In genomic region chr1:205983925-205984725, GRCh38 we compare ENCODE assay signal across 8 cellular contexts. TPM values are rescaled to one million over a fixed set of nuclear protein-coding genes. Genes with fewer than 3 reads are reported as not detected.
DNase-seq lines count a peak whose midpoint lies in the region; ATAC-seq and TF ChIP-seq lines count a peak whose summit lies in the region.

No MANE protein-coding gene starts in this region.

- DNase-seq in Calu3 (peak; percentile 85), H4 (ENCODE audit: low spot score) (peak; percentile 30), OCI-M1 (lab: John Stamatoyannopoulos, UW) (peak; percentile 75), cerebellum (ENCODE audit: low spot score) (peak; percentile 15), left colon (peak; percentile 50 to 64), superior temporal gyrus (ENCODE audit: extremely low spot score) (peak; percentile 90), NCI-H128 (lab: John Stamatoyannopoulos, UW; ENCODE audit: unreplicated experiment) (no peak)

- peak; percentile 90 for ATAC-seq in left colon
- no peak for ATAC-seq in HG02885 (IDR thresholded peaks at IDR 0.05; ENCODE audit: poor library complexity, unreplicated experiment)

- H3K27me3 Mint-ChIP-seq in Calu3 (ENCODE audit: unreplicated experiment) = no peaks in the 10 kb centered on the region

- H3K27ac Mint-ChIP-seq in Calu3 (ENCODE audit: unreplicated experiment) = peak overlapping the region; percentile 55

- BruUV-seq in Calu3 (replicated peaks; lab: Mats Ljungman, UMichigan) = no TSS peak

- H3K4me3 Mint-ChIP-seq in Calu3 (ENCODE audit: low read depth, unreplicated experiment) = peak overlapping the region; percentile 34

- peaks cover 35% of the 10 kb centered on the region for H3K4me1 Mint-ChIP-seq in Calu3 (ENCODE audit: low read depth, unreplicated experiment)

- intact Hi-C loops in Calu3 (cut with micrococcal nuclease; ENCODE audit: unreplicated experiment) = loop anchor here (1.0 to 5.0 kb wide), 3 partner anchors 38 to 122 kb away; partner anchors contain the start of gene CTSE
- intact Hi-C loops in left colon (cut with DNase I, micrococcal nuclease) = loop anchor here in 1 of 2 donors (5.0 kb wide), 1 partner anchor 123 kb away; no protein-coding TSS in a partner anchor

- CTCF ChIA-PET in Calu3 (lab: Charles Lee) = interaction anchor here (0.7 to 1.8 kb wide), 17 partner anchors 17 to 129 kb away, joined by 3 to 16 read pairs (median 4); partner anchors contain the start of gene RAB7B

- TF ChIP-seq CTCF in Calu3 (IDR thresholded peaks at IDR 0.05; ENCODE audit: unreplicated experiment) = peak; percentile 73

- peaks cover 6% of the 10 kb centered on the region for H3K9me3 Mint-ChIP-seq in Calu3 (ENCODE audit: low read depth, unreplicated experiment)

- H3K36me3 Mint-ChIP-seq in Calu3 (ENCODE audit: insufficient read depth, unreplicated experiment) = peaks cover 5% of the 10 kb centered on the region

RNA-seq across cellular contexts. Expression of gene RAB7B, which starts 19.1 kb away (rescaled TPM):
- 1.1 and 1.3 TPM in 2 replicates for total RNA-seq in Calu3 (2022)
- 1.9 and 3.8 TPM in 2 replicates for total RNA-seq in H4 (2014; rRNA removed; shearing (Covaris generic))
- total RNA-seq in cerebellum = 0.54 TPM
- 1 to 10 TPM in 1 of 2 donors, under 1 TPM in 1; 0.34 to 2.3 TPM for total RNA-seq in left colon

RNA-seq across cellular contexts. Expression of gene CTSE, which starts 39.6 kb away (rescaled TPM):
- total RNA-seq in Calu3 (2022) = 425 and 457 TPM in 2 replicates
- not detected in 2 replicates for total RNA-seq in H4 (2014; rRNA removed; shearing (Covaris generic))
- not detected for total RNA-seq in cerebellum
- 10 to 100 TPM; 20.7 to 57.4 TPM for total RNA-seq in left colon

RNA-seq across cellular contexts. Expression of gene SLC26A9, which starts 40.9 kb away (rescaled TPM):
- total RNA-seq in Calu3 (2022) = 4.2 and 7.6 TPM in 2 replicates
- not detected in 2 replicates for total RNA-seq in H4 (2014; rRNA removed; shearing (Covaris generic))
- not detected for total RNA-seq in cerebellum
- not detected for total RNA-seq in left colon

Comparison
In these comparisons a context has a peak if more than half of its experiments do, and no peak if none do; other contexts are left out.
1. RNA of gene CTSE, which starts 39.6 kb away (total RNA-seq): 425 to 457 TPM in Calu3 and 20.7 to 57.4 TPM in left colon; not detected in H4 and not detected in cerebellum (single experiment); every median in the first group is over 10 times any median in the second.